In genomic region chr20:64058536-64058935, GRCh38 we compare ENCODE assay signal across 14 cellular contexts. TPM values are rescaled to one million over a fixed set of nuclear protein-coding genes. Genes with fewer than 3 reads are reported as not detected.
DNase-seq lines count a peak whose midpoint lies in the region; ATAC-seq and TF ChIP-seq lines count a peak whose summit lies in the region.
"Had no signal": no experiment of that assay in that cellular context is flagged by ENCODE, and none has a peak within 500 bp of the region (broad histone marks: within the 10 kb centered on the region; RNA-seq: fewer than 3 reads in every experiment).

No MANE protein-coding gene starts in this region.

- POLR2A ChIA-PET in activated naive CD8-positive, alpha-beta T cell treated with anti-CD3 and anti-CD28 coated beads, Interleukin-2, amount 10 ng/mL, durations not matched to agents 7 days and 5 days (lab: Charles Lee): interaction anchor here (1.1 to 2.8 kb wide), 4 partner anchors 18 to 78 kb away, joined by 3 to 16 read pairs (median 10); partner anchors contain the start of genes PRPF6 and SAMD10

- no peak for TF ChIP-seq EP300 in tibial nerve (IDR thresholded peaks at IDR 0.05)

- H3K27ac Mint-ChIP-seq in T-helper 1 cell treated with Interleukin-12 subunit alpha and Interleukin-12 subunit beta and Interleukin-4 antibody, amounts not matched to agents 30 μg/mL and 1 μg/mL, for 36 hours: no peak overlapping the region
- H3K27ac Mint-ChIP-seq in activated naive CD8-positive, alpha-beta T cell treated with anti-CD3 and anti-CD28 coated beads, Interleukin-2, amount 10 ng/mL, durations not matched to agents 7 days and 5 days: no peak overlapping the region
- peak overlapping the region in 1 of 6 donors; percentile 6 for H3K27ac Mint-ChIP-seq in naive B cell

- peak overlapping the region; percentile 46 for H3K4me2 ChIP-seq in Karpas-422 (ENCODE audit: low read depth, low read length, poor library complexity, severe bottlenecking)

- H3K4me3 Mint-ChIP-seq in T-helper 1 cell treated with Interleukin-12 subunit alpha and Interleukin-12 subunit beta and Interleukin-4 antibody, amounts not matched to agents 30 μg/mL and 1 μg/mL, for 36 hours: peak overlapping the region; percentile 50
- peak overlapping the region; percentile 82 for H3K4me3 Mint-ChIP-seq in activated naive CD8-positive, alpha-beta T cell treated with anti-CD3 and anti-CD28 coated beads, Interleukin-2, amount 10 ng/mL, durations not matched to agents 7 days and 5 days
- peak overlapping the region in 5 of 8 donors; percentile 2 to 63 (median 12) for H3K4me3 Mint-ChIP-seq in naive B cell

- WGBS in tibial nerve, 2 donors: 76 to 77% methylated on average over 12 of the region's 12 CpGs

- H3K9ac ChIP-seq in Karpas-422 (ENCODE audit: low read length): peak overlapping the region; percentile 66

- no peak overlapping the region for H3K27ac ChIP-seq in Karpas-422 (ENCODE audit: low read length)
- no peak overlapping the region for H3K27ac ChIP-seq in tibial nerve
- no peak overlapping the region for H3K27ac ChIP-seq in gastrocnemius medialis
- H3K27ac ChIP-seq: suprapubic skin had no signal

- ATAC-seq in activated naive CD8-positive, alpha-beta T cell treated with anti-CD3 and anti-CD28 coated beads, Interleukin-2, amount 10 ng/mL, durations not matched to agents 7 days and 5 days (ENCODE audit: low read depth): no peak
- ATAC-seq in naive B cell (ENCODE audit: low read depth in 2 of 2) (peak in 1 of 2 donors; percentile 10), gastrocnemius medialis (no peak)

- H3K36me3 ChIP-seq in Karpas-422 (ENCODE audit: insufficient read depth, low read length) (no peaks in the 10 kb centered on the region), tibial nerve (no peaks in the 10 kb centered on the region), gastrocnemius medialis (no peaks in the 10 kb centered on the region)
- H3K36me3 ChIP-seq: left ventricle myocardium inferior, suprapubic skin had no signal

- no peaks in the 10 kb centered on the region for H3K36me3 Mint-ChIP-seq in T-helper 1 cell treated with Interleukin-12 subunit alpha and Interleukin-12 subunit beta and Interleukin-4 antibody, amounts not matched to agents 30 μg/mL and 1 μg/mL, for 36 hours (ENCODE audit: low read depth)
- no peaks in the 10 kb centered on the region for H3K36me3 Mint-ChIP-seq in activated naive CD8-positive, alpha-beta T cell treated with anti-CD3 and anti-CD28 coated beads, Interleukin-2, amount 10 ng/mL, durations not matched to agents 7 days and 5 days
- H3K36me3 Mint-ChIP-seq in naive B cell: no peaks in the 10 kb centered on the region

- H3K4me1 Mint-ChIP-seq in T-helper 1 cell treated with Interleukin-12 subunit alpha and Interleukin-12 subunit beta and Interleukin-4 antibody, amounts not matched to agents 30 μg/mL and 1 μg/mL, for 36 hours (ENCODE audit: low read depth): peaks cover 23% of the 10 kb centered on the region
- H3K4me1 Mint-ChIP-seq in activated naive CD8-positive, alpha-beta T cell treated with anti-CD3 and anti-CD28 coated beads, Interleukin-2, amount 10 ng/mL, durations not matched to agents 7 days and 5 days: peaks cover 15% of the 10 kb centered on the region
- peaks cover 14 to 26% (median 16%) of the 10 kb centered on the region in 3 donors for H3K4me1 Mint-ChIP-seq in naive B cell

- peaks cover 3% of the 10 kb centered on the region for H3K79me2 ChIP-seq in Karpas-422 (ENCODE audit: low read length)

- H2AFZ ChIP-seq in Karpas-422 (ENCODE audit: low read length): no peak overlapping the region; the same call in 1 of the 2 replicates

- TF ChIP-seq POLR2A in tibial nerve (IDR thresholded peaks at IDR 0.05) (no peak), gastrocnemius medialis (IDR thresholded peaks at IDR 0.05) (no peak)

- H3K9me2 ChIP-seq in Karpas-422 (replicated peaks; ENCODE audit: insufficient read depth, low read length): no peaks in the 10 kb centered on the region

- in situ Hi-C loops in gastrocnemius medialis (cut with MboI; ENCODE audit: low sequenced_read_pairs in 4 of 4): no loop called here

- TF ChIP-seq CTCF in tibial nerve (IDR thresholded peaks at IDR 0.05) (no peak), gastrocnemius medialis (IDR thresholded peaks at IDR 0.05 in 4 of 5, conservative IDR thresholded peaks at IDR 0.05 in 1 of 5) (no peak)

- no peaks in the 10 kb centered on the region for H3K27me3 Mint-ChIP-seq in T-helper 1 cell treated with Interleukin-12 subunit alpha and Interleukin-12 subunit beta and Interleukin-4 antibody, amounts not matched to agents 30 μg/mL and 1 μg/mL, for 36 hours (ENCODE audit: low read depth)
- no peaks in the 10 kb centered on the region for H3K27me3 Mint-ChIP-seq in activated naive CD8-positive, alpha-beta T cell treated with anti-CD3 and anti-CD28 coated beads, Interleukin-2, amount 10 ng/mL, durations not matched to agents 7 days and 5 days
- peaks cover 2 to 31% (median 15%) of the 10 kb centered on the region in 3 donors for H3K27me3 Mint-ChIP-seq in naive B cell

- H3K27me3 ChIP-seq in Karpas-422 (ENCODE audit: low read length) (no peaks in the 10 kb centered on the region), tibial nerve (peaks cover 0 to 40% of the 10 kb centered on the region in 2 donors), gastrocnemius medialis (peaks cover 0 to 2% (median 0%) of the 10 kb centered on the region in 3 donors)

- H3K4me1 ChIP-seq in Karpas-422 (ENCODE audit: low read length) (peaks cover 31% of the 10 kb centered on the region), tibial nerve (peaks cover 0 to 48% (median 5%) of the 10 kb centered on the region in 4 donors), gastrocnemius medialis (peaks cover under 1 to 7% of the 10 kb centered on the region in 2 donors)

- intact Hi-C loops in gastrocnemius medialis (cut with DNase I; ENCODE audit: low total_unique reads): no loop called here

- H3K4me3 ChIP-seq in Karpas-422 (ENCODE audit: low read length): peak overlapping the region; percentile 44; the same call in 1 of the 2 replicates
- H3K4me3 ChIP-seq in tibial nerve: no peak overlapping the region
- no peak overlapping the region for H3K4me3 ChIP-seq in gastrocnemius medialis
- H3K4me3 ChIP-seq: suprapubic skin had no signal

- no peaks in the 10 kb centered on the region for H3K9me3 Mint-ChIP-seq in T-helper 1 cell treated with Interleukin-12 subunit alpha and Interleukin-12 subunit beta and Interleukin-4 antibody, amounts not matched to agents 30 μg/mL and 1 μg/mL, for 36 hours
- H3K9me3 Mint-ChIP-seq in activated naive CD8-positive, alpha-beta T cell treated with anti-CD3 and anti-CD28 coated beads, Interleukin-2, amount 10 ng/mL, durations not matched to agents 7 days and 5 days: no peaks in the 10 kb centered on the region
- H3K9me3 Mint-ChIP-seq in naive B cell: no peaks in the 10 kb centered on the region

- no peak for DNase-seq in T-helper 1 cell
- DNase-seq in Karpas-422: peak; percentile 67
- DNase-seq in activated naive CD8-positive, alpha-beta T cell treated with anti-CD3 and anti-CD28 coated beads, Interleukin-2, amount 10 ng/mL, durations not matched to agents 7 days and 5 days: no peak
- no peak for DNase-seq in naive B cell
- DNase-seq in AG08396 (ENCODE audit: low spot score): no peak
- no peak for DNase-seq in tibial nerve (ENCODE audit: low spot score in 2 of 2)
- no peak for DNase-seq in gastrocnemius medialis
- DNase-seq: amniotic stem cell, dermis blood vessel endothelial cell, NCI-H1436 treated with DMSO at 0.1 percent for 48 hours had no signal

- no peaks in the 10 kb centered on the region for H4K20me1 ChIP-seq in Karpas-422 (ENCODE audit: insufficient read depth, low read depth, low read length)

- H3K9me3 ChIP-seq in Karpas-422 (ENCODE audit: low read length): no peaks in the 10 kb centered on the region
- H3K9me3 ChIP-seq in tibial nerve: no peaks in the 10 kb centered on the region
- no peaks in the 10 kb centered on the region for H3K9me3 ChIP-seq in gastrocnemius medialis
- H3K9me3 ChIP-seq: left ventricle myocardium inferior, suprapubic skin had no signal

RNA-seq across cellular contexts. Expression of gene TCEA2, which starts 4.5 kb away (rescaled TPM):
- total RNA-seq in Karpas-422 (2014; rRNA removed; shearing (Covaris generic); ENCODE audit: low replicate concordance): 124 and 197 TPM in 2 replicates
- total RNA-seq in activated naive CD8-positive, alpha-beta T cell treated with anti-CD3 and anti-CD28 coated beads, Interleukin-2, amount 10 ng/mL, durations not matched to agents 7 days and 5 days: 10 to 100 TPM; 65.3 to 74.9 TPM
- polyA plus RNA-seq in naive B cell (ENCODE audit: low read depth in 6 of 6): 10 to 100 TPM; 30.2 to 51.5 (median 41.4) TPM
- total RNA-seq in tibial nerve (10 to 100 TPM; 45.6 to 62.9 (median 59.2) TPM), gastrocnemius medialis (10 to 100 TPM in 1 of 4 donors, 1 to 10 TPM in 3; 8.4 to 21.0 (median 8.8) TPM)

RNA-seq across cellular contexts. Expression of gene SOX18, which starts 9.1 kb away (rescaled TPM):
- not detected in 2 replicates for total RNA-seq in Karpas-422 (2014; rRNA removed; shearing (Covaris generic); ENCODE audit: low replicate concordance)
- under 1 TPM; 0.30 to 0.51 TPM for total RNA-seq in activated naive CD8-positive, alpha-beta T cell treated with anti-CD3 and anti-CD28 coated beads, Interleukin-2, amount 10 ng/mL, durations not matched to agents 7 days and 5 days
- not detected for polyA plus RNA-seq in naive B cell (ENCODE audit: low read depth in 6 of 6)
- total RNA-seq in tibial nerve (10 to 100 TPM in 3 of 4 donors, 1 to 10 TPM in 1; 4.6 to 44.6 (median 21.4) TPM), gastrocnemius medialis (1 to 10 TPM; 2.9 to 6.5 (median 5.6) TPM)
- total RNA-seq: H1 had no signal

RNA-seq across cellular contexts. Expression of gene RGS19, which starts 20.8 kb away (rescaled TPM):
- total RNA-seq in Karpas-422 (2014; rRNA removed; shearing (Covaris generic); ENCODE audit: low replicate concordance): 172 and 272 TPM in 2 replicates
- 100 to 1,000 TPM in 1 of 2 experiments, 10 to 100 TPM in 1; 95.1 to 106 TPM for total RNA-seq in activated naive CD8-positive, alpha-beta T cell treated with anti-CD3 and anti-CD28 coated beads, Interleukin-2, amount 10 ng/mL, durations not matched to agents 7 days and 5 days
- polyA plus RNA-seq in naive B cell (ENCODE audit: low read depth in 6 of 6): 100 to 1,000 TPM; 112 to 170 (median 132) TPM
- total RNA-seq in tibial nerve (10 to 100 TPM; 12.9 to 35.7 (median 20.1) TPM), gastrocnemius medialis (1 to 10 TPM in 3 of 4 donors, under 1 TPM in 1; 0.92 to 7.7 (median 3.5) TPM)

RNA-seq across cellular contexts. Expression of gene OPRL1, which starts 21.3 kb away (rescaled TPM):
- total RNA-seq in Karpas-422 (2014; rRNA removed; shearing (Covaris generic); ENCODE audit: low replicate concordance): 34.0 and 60.6 TPM in 2 replicates
- 1 to 10 TPM; 1.8 to 2.6 TPM for total RNA-seq in activated naive CD8-positive, alpha-beta T cell treated with anti-CD3 and anti-CD28 coated beads, Interleukin-2, amount 10 ng/mL, durations not matched to agents 7 days and 5 days
- polyA plus RNA-seq in naive B cell (ENCODE audit: low read depth in 6 of 6): 1 to 10 TPM in 5 of 6 donors, under 1 TPM in 1; 0.91 to 3.4 (median 2.3) TPM
- 1 to 10 TPM in 1 of 4 donors, under 1 TPM in 3; 0.21 to 1.5 (median 0.71) TPM for total RNA-seq in tibial nerve
- total RNA-seq in gastrocnemius medialis: under 1 TPM; 0.10 to 0.68 (median 0.15) TPM

RNA-seq across cellular contexts. Expression of gene C20orf204, which starts 22.6 kb away (rescaled TPM):
- total RNA-seq in Karpas-422 (2014; rRNA removed; shearing (Covaris generic); ENCODE audit: low replicate concordance): 0.45 and 1.8 TPM in 2 replicates
- total RNA-seq in activated naive CD8-positive, alpha-beta T cell treated with anti-CD3 and anti-CD28 coated beads, Interleukin-2, amount 10 ng/mL, durations not matched to agents 7 days and 5 days: 1 to 10 TPM; 9.7 to 9.8 TPM
- under 1 TPM in 1 of 6 donors, not detected in 5; 0.05 TPM for polyA plus RNA-seq in naive B cell (ENCODE audit: low read depth in 6 of 6)
- 10 to 100 TPM in 1 of 4 donors, 1 to 10 TPM in 3; 1.7 to 14.4 (median 4.1) TPM for total RNA-seq in tibial nerve
- under 1 TPM in 3 of 4 donors, not detected in 1; 0.16 to 0.66 (median 0.33) TPM for total RNA-seq in gastrocnemius medialis

Comparison
In these comparisons a context has a peak if more than half of its experiments do, and no peak if none do; other contexts are left out.
1. H3K4me3 Mint-ChIP-seq: peak in every context shown above with its lines; median percentile 82 in activated naive CD8-positive, alpha-beta T cell treated with anti-CD3 and anti-CD28 coated beads, Interleukin-2, amount 10 ng/mL, durations not matched to agents 7 days and 5 days; 50 in T-helper 1 cell treated with Interleukin-12 subunit alpha and Interleukin-12 subunit beta and Interleukin-4 antibody, amounts not matched to agents 30 μg/mL and 1 μg/mL, for 36 hours; 12 in naive B cell.